In the genomic region with DNA sequence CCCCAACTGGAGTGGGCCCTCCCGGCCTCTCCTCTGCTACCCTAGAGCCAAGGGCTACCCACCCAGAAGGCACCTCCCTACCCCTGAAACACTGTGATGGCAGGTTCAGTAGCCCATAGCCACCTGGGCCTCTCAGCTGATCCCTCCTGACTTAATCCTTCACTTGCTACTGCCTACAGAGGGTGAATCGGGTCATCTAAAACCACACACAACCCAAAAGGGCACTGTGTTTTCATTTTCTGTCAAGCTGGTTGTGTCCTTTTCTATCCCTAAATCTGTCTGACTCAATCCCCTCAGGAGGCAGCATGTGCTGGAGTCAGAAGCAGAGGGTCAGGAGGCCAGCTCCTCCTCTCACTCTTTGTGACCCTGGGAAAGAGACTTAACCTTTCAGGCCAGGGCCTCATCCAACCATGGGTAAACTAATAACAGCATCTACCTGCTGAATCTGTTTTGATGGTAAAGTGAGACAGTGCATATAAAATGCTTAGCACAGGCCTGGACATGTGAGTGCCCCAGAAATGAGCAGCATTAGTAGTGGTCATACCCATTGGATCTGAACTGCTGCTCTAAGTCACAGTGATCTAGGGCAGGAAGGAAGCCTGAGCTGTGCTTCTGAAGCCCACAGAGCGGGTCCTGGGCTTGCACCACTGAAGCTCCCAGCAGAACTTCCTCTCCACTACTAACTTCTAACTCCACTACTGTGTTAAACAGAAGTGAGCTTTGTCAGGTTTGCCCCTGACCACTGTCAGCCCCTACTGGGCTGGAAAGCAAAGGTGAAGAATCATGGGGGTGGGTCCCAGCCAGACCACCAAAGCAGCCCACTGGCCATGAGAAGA, we compare ENCODE assay signal across 16 cellular contexts. TPM values are rescaled to one million over a fixed set of nuclear protein-coding genes. Genes with fewer than 3 reads are reported as not detected.
DNase-seq lines count a peak whose midpoint lies in the region; ATAC-seq and TF ChIP-seq lines count a peak whose summit lies in the region.
"Had no signal": no experiment of that assay in that cellular context is flagged by ENCODE, and none has a peak within 500 bp of the region (broad histone marks: within the 10 kb centered on the region; RNA-seq: fewer than 3 reads in every experiment).

No MANE protein-coding gene starts in this region.

- H3K27me3 Mint-ChIP-seq in MCF 10A (ENCODE audit: insufficient read depth, unreplicated experiment) (no peaks in the 10 kb centered on the region), type B pancreatic cell (no peaks in the 10 kb centered on the region)
- no peaks in the 10 kb centered on the region for H3K27me3 Mint-ChIP-seq in activated T-helper 2 cell treated with anti-CD3 and anti-CD28 coated beads, Interferon-gamma antibody, Interleukin-2, Interleukin-4, amounts not matched to agents 10 μg/mL and 5 μg/mL and 100 μg/mL, durations not matched to agents 14 hours and 24 hours and 36 hours (ENCODE audit: low read depth)
- no peaks in the 10 kb centered on the region for H3K27me3 Mint-ChIP-seq in stimulated activated memory B cell treated with anti-CD40 and anti-IgM and Interleukin-4, amounts not matched to agents 10 μg/mL and 1 μg/mL and 100 μg/mL, for 72 hours

- H3K4me3 ChIP-seq in mammary epithelial cell (replicated peaks in 1 of 3; ENCODE audit: insufficient read depth in 1 of 3, low read depth in 2 of 3, low read length in 3 of 3) (no peak overlapping the region), RWPE2 (ENCODE audit: severe bottlenecking) (no peak overlapping the region), uterus (no peak overlapping the region)
- H3K4me3 ChIP-seq: adrenal gland had no signal

- H2AFZ ChIP-seq in mammary epithelial cell (ENCODE audit: low read depth, low read length), result no peak overlapping the region

- H3K4me3 Mint-ChIP-seq in MCF 10A (ENCODE audit: unreplicated experiment), result no peak overlapping the region
- H3K4me3 Mint-ChIP-seq in activated T-helper 2 cell treated with anti-CD3 and anti-CD28 coated beads, Interferon-gamma antibody, Interleukin-2, Interleukin-4, amounts not matched to agents 10 μg/mL and 5 μg/mL and 100 μg/mL, durations not matched to agents 14 hours and 24 hours and 36 hours (ENCODE audit: low read depth), result no peak overlapping the region
- H3K4me3 Mint-ChIP-seq in stimulated activated memory B cell treated with anti-CD40 and anti-IgM and Interleukin-4, amounts not matched to agents 10 μg/mL and 1 μg/mL and 100 μg/mL, for 72 hours, result no peak overlapping the region
- H3K4me3 Mint-ChIP-seq in type B pancreatic cell, result no peak overlapping the region
- H3K4me3 Mint-ChIP-seq: immature natural killer cell had no signal

- no peaks in the 10 kb centered on the region for H3K9me3 Mint-ChIP-seq in MCF 10A (ENCODE audit: unreplicated experiment)
- no peaks in the 10 kb centered on the region for H3K9me3 Mint-ChIP-seq in activated T-helper 2 cell treated with anti-CD3 and anti-CD28 coated beads, Interferon-gamma antibody, Interleukin-2, Interleukin-4, amounts not matched to agents 10 μg/mL and 5 μg/mL and 100 μg/mL, durations not matched to agents 14 hours and 24 hours and 36 hours
- no peaks in the 10 kb centered on the region for H3K9me3 Mint-ChIP-seq in stimulated activated memory B cell treated with anti-CD40 and anti-IgM and Interleukin-4, amounts not matched to agents 10 μg/mL and 1 μg/mL and 100 μg/mL, for 72 hours
- H3K9me3 Mint-ChIP-seq in type B pancreatic cell, result no peaks in the 10 kb centered on the region
- H3K9me3 Mint-ChIP-seq: immature natural killer cell had no signal

- H3K4me1 ChIP-seq in mammary epithelial cell (ENCODE audit: insufficient read depth, low read length) (peaks cover 18% of the 10 kb centered on the region), RWPE2 (ENCODE audit: insufficient read depth, poor library complexity, severe bottlenecking) (no peaks in the 10 kb centered on the region), uterus (no peaks in the 10 kb centered on the region)
- H3K4me1 ChIP-seq: adrenal gland had no signal

- BruUV-seq in mammary epithelial cell (replicated peaks; lab: Mats Ljungman, UMichigan) (no TSS peak), MCF 10A (replicated peaks; lab: Mats Ljungman, UMichigan) (no TSS peak)

- H3K36me3 ChIP-seq in mammary epithelial cell (ENCODE audit: insufficient read depth, low read length), result peaks cover 5% of the 10 kb centered on the region
- H3K36me3 ChIP-seq in RWPE2 (ENCODE audit: low read depth), result peaks cover 28% of the 10 kb centered on the region
- no peaks in the 10 kb centered on the region for H3K36me3 ChIP-seq in uterus

- 0 out of 3 replicates have a peak, but pooled peaks have one; percentile 33 for ATAC-seq in RWPE2 (ENCODE audit: low read depth)
- no peak for ATAC-seq in stimulated activated memory B cell treated with anti-CD40 and anti-IgM and Interleukin-4, amounts not matched to agents 10 μg/mL and 1 μg/mL and 100 μg/mL, for 72 hours

- POLR2A ChIA-PET in MCF 10A (lab: Yijun Ruan, JAX), result interaction anchor here (0.6 to 2.7 kb wide), 3 partner anchors 11 to 125 kb away, joined by 3 to 20 read pairs (median 4); a partner anchor contains a TSS

- DNase-seq in mammary epithelial cell, result peak; percentile 44
- DNase-seq in MCF 10A (ENCODE audit: unreplicated experiment), result no peak
- no peak for DNase-seq in RWPE2 (ENCODE audit: low spot score)
- DNase-seq in activated T-helper 2 cell treated with anti-CD3 and anti-CD28 coated beads, Interferon-gamma antibody, Interleukin-2, Interleukin-4, amounts not matched to agents 10 μg/mL and 5 μg/mL and 100 μg/mL, durations not matched to agents 14 hours and 24 hours and 36 hours (ENCODE audit: low spot score), result no peak
- DNase-seq in amygdala (lab: John Stamatoyannopoulos, UW), result no peak
- DNase-seq in uterus, result no peak
- no peak for DNase-seq in type B pancreatic cell (ENCODE audit: extremely low spot score, unreplicated experiment)
- DNase-seq: activated T-cell treated with anti-CD3 and anti-CD28 coated beads for 4 hours, adrenal gland, Calu3, immature natural killer cell, NCI-H1092 treated with DMSO at 0.1 percent for 48 hours, NCI-H510A treated with DMSO at 0.1 percent for 48 hours, Right ventricle myocardium superior had no signal

- H3K4me2 ChIP-seq in mammary epithelial cell (ENCODE audit: insufficient read depth, low read depth, low read length), result no peak overlapping the region
- H3K4me2 ChIP-seq: KMS-11 had no signal

- intact Hi-C loops in mammary epithelial cell (cut with micrococcal nuclease) (no loop called here), MCF 10A (cut with micrococcal nuclease) (no loop called here), uterus (cut with DNase I; ENCODE audit: low total_unique reads) (no loop called here)
- intact Hi-C loops in activated T-helper 2 cell treated with anti-CD3 and anti-CD28 coated beads, Interferon-gamma antibody, Interleukin-2, Interleukin-4, amounts not matched to agents 10 μg/mL and 5 μg/mL and 100 μg/mL, durations not matched to agents 14 hours and 24 hours and 36 hours (cut with micrococcal nuclease), result no loop called here

- H3K27ac ChIP-seq in mammary epithelial cell (ENCODE audit: insufficient read depth, low read depth, low read length), result no peak overlapping the region
- no peak overlapping the region for H3K27ac ChIP-seq in RWPE2 (ENCODE audit: poor library complexity, severe bottlenecking)
- no peak overlapping the region for H3K27ac ChIP-seq in uterus
- H3K27ac ChIP-seq: adrenal gland, KMS-11 had no signal

- CTCF ChIA-PET in mammary epithelial cell (lab: Charles Lee; ENCODE audit: low non-redundant PET) (no interaction called here), MCF 10A (lab: Yijun Ruan, JAX) (interaction anchor here (0.6 to 1.4 kb wide), 3 partner anchors 9 to 256 kb away, joined by 3 to 5 read pairs (median 3); no protein-coding TSS in a partner anchor)

- H3K9me3 ChIP-seq in mammary epithelial cell (replicated peaks; ENCODE audit: insufficient read depth, low read length) (no peaks in the 10 kb centered on the region), RWPE2 (ENCODE audit: severe bottlenecking) (no peaks in the 10 kb centered on the region), uterus (no peaks in the 10 kb centered on the region)
- H3K9me3 ChIP-seq: adrenal gland had no signal

- dilution Hi-C loops in mammary epithelial cell (cut with HindIII; ENCODE audit: low sequenced_read_pairs), result no loop called here

- H3K27me3 ChIP-seq in mammary epithelial cell (ENCODE audit: insufficient read depth, low read length), result no peaks in the 10 kb centered on the region
- no peaks in the 10 kb centered on the region for H3K27me3 ChIP-seq in RWPE2 (ENCODE audit: insufficient read depth, poor library complexity, severe bottlenecking)
- H3K27me3 ChIP-seq in uterus, result no peaks in the 10 kb centered on the region
- H3K27me3 ChIP-seq: adrenal gland had no signal

- in situ Hi-C loops in mammary epithelial cell (cut with MboI; ENCODE audit: low sequenced_read_pairs in 2 of 2), result no loop called here

- no peaks in the 10 kb centered on the region for H4K20me1 ChIP-seq in mammary epithelial cell (ENCODE audit: insufficient read depth, low read length)

- no peaks in the 10 kb centered on the region for H3K79me2 ChIP-seq in mammary epithelial cell (ENCODE audit: insufficient read depth, low read length)

- no peak overlapping the region for H3K9ac ChIP-seq in mammary epithelial cell (ENCODE audit: insufficient read depth, low read length)
- H3K9ac ChIP-seq: KMS-11 had no signal

- no peak for TF ChIP-seq POLR2A in uterus (IDR thresholded peaks at IDR 0.05)

- no peaks in the 10 kb centered on the region for H3K4me1 Mint-ChIP-seq in MCF 10A (ENCODE audit: insufficient read depth, unreplicated experiment)
- H3K4me1 Mint-ChIP-seq in activated T-helper 2 cell treated with anti-CD3 and anti-CD28 coated beads, Interferon-gamma antibody, Interleukin-2, Interleukin-4, amounts not matched to agents 10 μg/mL and 5 μg/mL and 100 μg/mL, durations not matched to agents 14 hours and 24 hours and 36 hours (ENCODE audit: low read depth), result peaks cover 9% of the 10 kb centered on the region
- H3K4me1 Mint-ChIP-seq in stimulated activated memory B cell treated with anti-CD40 and anti-IgM and Interleukin-4, amounts not matched to agents 10 μg/mL and 1 μg/mL and 100 μg/mL, for 72 hours, result peaks cover 5% of the 10 kb centered on the region
- H3K4me1 Mint-ChIP-seq in type B pancreatic cell (ENCODE audit: unreplicated experiment), result no peaks in the 10 kb centered on the region

- no peak overlapping the region for H3K27ac Mint-ChIP-seq in MCF 10A (ENCODE audit: low read depth, unreplicated experiment)
- peak overlapping the region; percentile 9 for H3K27ac Mint-ChIP-seq in activated T-helper 2 cell treated with anti-CD3 and anti-CD28 coated beads, Interferon-gamma antibody, Interleukin-2, Interleukin-4, amounts not matched to agents 10 μg/mL and 5 μg/mL and 100 μg/mL, durations not matched to agents 14 hours and 24 hours and 36 hours
- H3K27ac Mint-ChIP-seq in stimulated activated memory B cell treated with anti-CD40 and anti-IgM and Interleukin-4, amounts not matched to agents 10 μg/mL and 1 μg/mL and 100 μg/mL, for 72 hours, result peak overlapping the region; percentile 59
- H3K27ac Mint-ChIP-seq in type B pancreatic cell, result no peak overlapping the region

- TF ChIP-seq CTCF in mammary epithelial cell (conservative IDR thresholded peaks at IDR 0.05 in 1 of 2, IDR thresholded peaks at IDR 0.05 in 1 of 2; ENCODE audit: extremely low read depth in 1 of 2, insufficient read depth in 1 of 2, low read depth in 1 of 2, low read length in 2 of 2) (no peak), MCF 10A (IDR thresholded peaks at IDR 0.05; ENCODE audit: unreplicated experiment) (no peak), RWPE2 (IDR thresholded peaks at IDR 0.05; ENCODE audit: poor library complexity, severe bottlenecking) (no peak), uterus (IDR thresholded peaks at IDR 0.05) (no peak), type B pancreatic cell (conservative IDR thresholded peaks at IDR 0.05) (no peak)

- WGBS in mammary epithelial cell (ENCODE audit: low coverage, missing lambda C conversion rate), result 100% methylated on average over 3 of the region's 3 CpGs

- H3K36me3 Mint-ChIP-seq in MCF 10A (ENCODE audit: insufficient read depth, unreplicated experiment) (peaks cover 47% of the 10 kb centered on the region), type B pancreatic cell (peaks cover 12% of the 10 kb centered on the region)
- peaks cover 53% of the 10 kb centered on the region for H3K36me3 Mint-ChIP-seq in activated T-helper 2 cell treated with anti-CD3 and anti-CD28 coated beads, Interferon-gamma antibody, Interleukin-2, Interleukin-4, amounts not matched to agents 10 μg/mL and 5 μg/mL and 100 μg/mL, durations not matched to agents 14 hours and 24 hours and 36 hours (ENCODE audit: low read depth)
- peaks cover 56% of the 10 kb centered on the region for H3K36me3 Mint-ChIP-seq in stimulated activated memory B cell treated with anti-CD40 and anti-IgM and Interleukin-4, amounts not matched to agents 10 μg/mL and 1 μg/mL and 100 μg/mL, for 72 hours

RNA-seq across cellular contexts. Expression of a gene that starts 11.0 kb away (rescaled TPM):
- total RNA-seq in mammary epithelial cell (10 to 100 TPM in 1 of 2 donors, 1 to 10 TPM in 1; 7.2 to 34.7 TPM), MCF 10A (2022) (57.7 and 68.9 TPM in 2 replicates), uterus (10 to 100 TPM in 1 of 4 donors, 1 to 10 TPM in 3; 2.6 to 21.2 (median 6.4) TPM), type B pancreatic cell (ENCODE audit: low replicate concordance) (30.3 and 46.2 TPM in 2 replicates)
- 40.1 TPM for polyA plus RNA-seq in mammary epithelial cell
- 32.9 TPM for polyA minus RNA-seq in mammary epithelial cell
- total RNA-seq in activated T-helper 2 cell treated with anti-CD3 and anti-CD28 coated beads, Interferon-gamma antibody, Interleukin-2, Interleukin-4, amounts not matched to agents 10 μg/mL and 5 μg/mL and 100 μg/mL, durations not matched to agents 14 hours and 24 hours and 36 hours, result 44.7 and 44.8 TPM in 2 replicates

RNA-seq across cellular contexts. Expression of a gene that starts 30.3 kb away (rescaled TPM):
- total RNA-seq in mammary epithelial cell, result 10 to 100 TPM; 17.7 to 52.0 TPM
- polyA plus RNA-seq in mammary epithelial cell, result 11.0 TPM
- 26.3 TPM for polyA minus RNA-seq in mammary epithelial cell
- total RNA-seq in MCF 10A (2022), result 11.3 TPM in 2 replicates
- total RNA-seq in activated T-helper 2 cell treated with anti-CD3 and anti-CD28 coated beads, Interferon-gamma antibody, Interleukin-2, Interleukin-4, amounts not matched to agents 10 μg/mL and 5 μg/mL and 100 μg/mL, durations not matched to agents 14 hours and 24 hours and 36 hours, result 23.6 and 25.3 TPM in 2 replicates
- total RNA-seq in uterus, result 100 to 1,000 TPM in 1 of 4 donors, 10 to 100 TPM in 3; 34.4 to 151 (median 88.6) TPM
- 57.3 and 65.8 TPM in 2 replicates for total RNA-seq in type B pancreatic cell (ENCODE audit: low replicate concordance)

RNA-seq across cellular contexts. Expression of a gene that starts 36.0 kb away (rescaled TPM):
- total RNA-seq in mammary epithelial cell (10 to 100 TPM; 12.3 to 24.4 TPM), MCF 10A (2022) (32.1 and 35.9 TPM in 2 replicates), uterus (10 to 100 TPM in 3 of 4 donors, 1 to 10 TPM in 1; 10.0 to 36.4 (median 15.9) TPM), type B pancreatic cell (ENCODE audit: low replicate concordance) (48.1 and 49.0 TPM in 2 replicates)
- polyA plus RNA-seq in mammary epithelial cell, result 14.3 TPM
- 29.0 TPM for polyA minus RNA-seq in mammary epithelial cell
- total RNA-seq in activated T-helper 2 cell treated with anti-CD3 and anti-CD28 coated beads, Interferon-gamma antibody, Interleukin-2, Interleukin-4, amounts not matched to agents 10 μg/mL and 5 μg/mL and 100 μg/mL, durations not matched to agents 14 hours and 24 hours and 36 hours, result 30.4 and 30.6 TPM in 2 replicates

RNA-seq across cellular contexts. Expression of a gene that starts 45.0 kb away (rescaled TPM):
- total RNA-seq in mammary epithelial cell (100 to 1,000 TPM; 492 to 589 TPM), MCF 10A (2022) (667 and 885 TPM in 2 replicates), uterus (100 to 1,000 TPM in 2 of 4 donors, 10 to 100 TPM in 2; 93.5 to 149 (median 101) TPM), type B pancreatic cell (ENCODE audit: low replicate concordance) (65.3 and 87.8 TPM in 2 replicates)
- 464 TPM for polyA plus RNA-seq in mammary epithelial cell
- 409 TPM for polyA minus RNA-seq in mammary epithelial cell
- total RNA-seq in activated T-helper 2 cell treated with anti-CD3 and anti-CD28 coated beads, Interferon-gamma antibody, Interleukin-2, Interleukin-4, amounts not matched to agents 10 μg/mL and 5 μg/mL and 100 μg/mL, durations not matched to agents 14 hours and 24 hours and 36 hours, result 55.4 and 56.1 TPM in 2 replicates

RNA-seq across cellular contexts. Expression of a gene that starts 48.9 kb away (rescaled TPM):
- total RNA-seq in mammary epithelial cell, result 10 to 100 TPM; 44.2 to 95.6 TPM
- polyA plus RNA-seq in mammary epithelial cell, result 282 TPM
- polyA minus RNA-seq in mammary epithelial cell, result 66.1 TPM
- total RNA-seq in MCF 10A (2022), result 285 and 289 TPM in 2 replicates
- 169 and 178 TPM in 2 replicates for total RNA-seq in activated T-helper 2 cell treated with anti-CD3 and anti-CD28 coated beads, Interferon-gamma antibody, Interleukin-2, Interleukin-4, amounts not matched to agents 10 μg/mL and 5 μg/mL and 100 μg/mL, durations not matched to agents 14 hours and 24 hours and 36 hours
- total RNA-seq in uterus, result 10 to 100 TPM; 14.1 to 52.7 (median 22.8) TPM
- 58.8 and 119 TPM in 2 replicates for total RNA-seq in type B pancreatic cell (ENCODE audit: low replicate concordance)

Comparison
In these comparisons a context has a peak if more than half of its experiments do, and no peak if none do; other contexts are left out.
1. H3K27ac Mint-ChIP-seq: peak in activated T-helper 2 cell treated with anti-CD3 and anti-CD28 coated beads, Interferon-gamma antibody, Interleukin-2, Interleukin-4, amounts not matched to agents 10 μg/mL and 5 μg/mL and 100 μg/mL, durations not matched to agents 14 hours and 24 hours and 36 hours (single experiment) and stimulated activated memory B cell treated with anti-CD40 and anti-IgM and Interleukin-4, amounts not matched to agents 10 μg/mL and 1 μg/mL and 100 μg/mL, for 72 hours (single experiment); none in MCF 10A (single experiment) and type B pancreatic cell (single experiment).